In the genomic region with DNA sequence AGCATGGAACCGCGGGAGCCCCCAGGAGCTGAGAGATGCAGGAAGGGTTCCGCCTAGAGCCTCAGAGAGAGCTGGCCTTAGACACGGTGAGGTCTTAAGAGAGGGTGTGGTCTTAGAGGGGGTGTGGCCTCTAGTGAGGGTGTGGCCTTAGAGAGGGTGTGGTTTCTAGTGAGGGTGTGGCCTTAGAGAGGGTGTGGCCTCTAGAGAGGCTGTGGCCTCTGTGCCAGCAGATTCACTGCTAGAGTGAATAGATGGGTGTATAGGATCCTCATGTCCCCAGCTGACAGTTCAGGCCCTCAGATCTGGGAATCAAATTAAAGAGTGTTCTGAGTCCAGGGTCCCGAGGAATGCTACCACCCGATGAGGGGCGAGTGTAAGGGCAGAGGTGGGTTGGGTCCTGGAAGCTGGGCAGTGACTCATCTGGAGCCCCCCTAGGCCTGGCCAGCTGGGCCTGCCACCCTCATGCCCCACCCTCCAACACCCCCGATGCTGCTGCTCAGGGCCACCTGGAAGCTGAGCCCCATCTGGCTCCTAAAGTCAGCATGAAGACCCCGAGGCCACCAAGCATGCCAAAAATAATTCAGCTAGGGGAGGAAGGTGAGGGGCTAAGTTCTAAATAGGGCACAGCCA, we compare ENCODE assay signal across 8 cellular contexts. TPM values are rescaled to one million over a fixed set of nuclear protein-coding genes. Genes with fewer than 3 reads are reported as not detected.
DNase-seq lines count a peak whose midpoint lies in the region; ATAC-seq and TF ChIP-seq lines count a peak whose summit lies in the region.

No MANE protein-coding gene starts in this region.

- H3K4me2 ChIP-seq in PC-3 (ENCODE audit: low read length) = no peak overlapping the region

- CTCF ChIA-PET in PC-3 (lab: Charles Lee) = interaction anchor here (1.0 kb wide), 1 partner anchor 67 kb away, joined by 3 read pairs; no protein-coding TSS in a partner anchor

- H3K9ac ChIP-seq in PC-3 (ENCODE audit: low read length) = no peak overlapping the region

- no peak for TF ChIP-seq POLR2A in gastroesophageal sphincter (IDR thresholded peaks at IDR 0.05)

- intact Hi-C loops in PC-3 (cut with micrococcal nuclease) = no loop called here

- H3K4me1 Mint-ChIP-seq in central memory CD8-positive, alpha-beta T cell = peaks cover 12% of the 10 kb centered on the region
- H3K4me1 Mint-ChIP-seq in progenitor cell of endocrine pancreas (ENCODE audit: low read depth) = no peaks in the 10 kb centered on the region

- no peak overlapping the region for H3K27ac Mint-ChIP-seq in central memory CD8-positive, alpha-beta T cell (ENCODE audit: low read depth)
- no peak overlapping the region for H3K27ac Mint-ChIP-seq in progenitor cell of endocrine pancreas

- H3K9me3 Mint-ChIP-seq in central memory CD8-positive, alpha-beta T cell = no peaks in the 10 kb centered on the region
- H3K9me3 Mint-ChIP-seq in progenitor cell of endocrine pancreas (ENCODE audit: low read depth) = peaks cover 3% of the 10 kb centered on the region

- 62 to 78% methylated on average over 4 to 5 of the region's 9 CpGs for WGBS in gastroesophageal sphincter (ENCODE audit: low coverage in 1 of 2), 2 donors

- no peak for TF ChIP-seq EP300 in gastroesophageal sphincter (IDR thresholded peaks at IDR 0.05)

- H3K27me3 Mint-ChIP-seq in central memory CD8-positive, alpha-beta T cell = peaks cover 60% of the 10 kb centered on the region
- peaks cover 5% of the 10 kb centered on the region for H3K27me3 Mint-ChIP-seq in progenitor cell of endocrine pancreas

- H3F3A ChIP-seq in PC-3 (ENCODE audit: low read length, unreplicated experiment) = no peaks in the 10 kb centered on the region

- H3K4me1 ChIP-seq in PC-3 (ENCODE audit: insufficient read depth, low read length) (peaks cover 21% of the 10 kb centered on the region), gastroesophageal sphincter (peaks cover 0 to 12% (median 0%) of the 10 kb centered on the region in 3 donors)

- H3K4me3 ChIP-seq in PC-3 (ENCODE audit: low read length) (no peak overlapping the region), gastroesophageal sphincter (no peak overlapping the region)

- no peaks in the 10 kb centered on the region for H3K9me2 ChIP-seq in PC-3 (replicated peaks; ENCODE audit: low read length)

- H3K36me3 ChIP-seq in PC-3 (ENCODE audit: low read depth, low read length) (no peaks in the 10 kb centered on the region), gastroesophageal sphincter (no peaks in the 10 kb centered on the region)

- BruUV-seq in PC-3 (replicated peaks; lab: Mats Ljungman, UMichigan) = no TSS peak

- H3K27ac ChIP-seq in PC-3 (ENCODE audit: low read length) = no peak overlapping the region
- no peak overlapping the region for H3K27ac ChIP-seq in gastroesophageal sphincter

- in situ Hi-C loops in GM13976 (cut with MboI; ENCODE audit: low sequenced_read_pairs, unreplicated experiment) = no loop called here

- no peaks in the 10 kb centered on the region for H3K27me3 ChIP-seq in PC-3 (ENCODE audit: low read length)
- peaks cover 54% of the 10 kb centered on the region for H3K27me3 ChIP-seq in gastroesophageal sphincter

- H3K79me2 ChIP-seq in PC-3 (ENCODE audit: low read length) = no peaks in the 10 kb centered on the region

- H3K9me3 ChIP-seq in PC-3 (ENCODE audit: low read length) (no peaks in the 10 kb centered on the region), gastroesophageal sphincter (peaks cover 0 to 6% (median 0%) of the 10 kb centered on the region in 3 donors)

- DNase-seq in A172 (ENCODE audit: low spot score) (peak; percentile 70), GM13976 (ENCODE audit: low spot score) (peak; percentile 67), PC-3 (peak; percentile 71), progenitor cell of endocrine pancreas (ENCODE audit: low spot score, unreplicated experiment) (no peak)
- DNase-seq in central memory CD8-positive, alpha-beta T cell (ENCODE audit: low spot score in 2 of 2) = no peak
- peak; percentile 5 for DNase-seq in stimulated activated CD4-positive, alpha-beta T cell treated with anti-CD3 and anti-CD28 coated beads, Interleukin-2, amount 100 ng/mL, for 4 hours (ENCODE audit: low read depth)

- no peak for TF ChIP-seq CTCF in GM13976 (IDR thresholded peaks at IDR 0.05; ENCODE audit: borderline replicate concordance, control extremely low read depth, extremely low read depth, insufficient read depth, missing control alignments)
- TF ChIP-seq CTCF in PC-3 (conservative IDR thresholded peaks at IDR 0.05; ENCODE audit: low read depth, low read length) = no peak
- TF ChIP-seq CTCF in gastroesophageal sphincter (IDR thresholded peaks at IDR 0.05) = no peak
- no peak for TF ChIP-seq CTCF in progenitor cell of endocrine pancreas (IDR thresholded peaks at IDR 0.05; ENCODE audit: unreplicated experiment)

- peaks cover 4% of the 10 kb centered on the region for H3K36me3 Mint-ChIP-seq in central memory CD8-positive, alpha-beta T cell (ENCODE audit: insufficient read depth)
- H3K36me3 Mint-ChIP-seq in progenitor cell of endocrine pancreas (ENCODE audit: insufficient read depth) = no peaks in the 10 kb centered on the region

- ATAC-seq in PC-3 (peak; percentile 33), gastroesophageal sphincter (no peak), HG03354 (IDR thresholded peaks at IDR 0.05; ENCODE audit: poor library complexity, severe bottlenecking, unreplicated experiment) (no peak)
- peak; percentile 43 for ATAC-seq in central memory CD8-positive, alpha-beta T cell (replicated peaks; ENCODE audit: extremely low read depth, poor library complexity, severe bottlenecking)

- H4K20me1 ChIP-seq in PC-3 (ENCODE audit: low read length) = no peaks in the 10 kb centered on the region

- POLR2A ChIA-PET in PC-3 (lab: Charles Lee; ENCODE audit: unreplicated experiment) = no interaction called here

- no peak overlapping the region for H3K4me3 Mint-ChIP-seq in central memory CD8-positive, alpha-beta T cell
- no peak overlapping the region for H3K4me3 Mint-ChIP-seq in progenitor cell of endocrine pancreas (ENCODE audit: low read depth)

- no peak overlapping the region for H2AFZ ChIP-seq in PC-3 (ENCODE audit: low read length)

RNA-seq across cellular contexts. Expression of a gene that starts 49.5 kb away (rescaled TPM):
- total RNA-seq in A172 (2014; rRNA removed; shearing (Covaris generic)) = 0.67 and 0.90 TPM in 2 replicates
- total RNA-seq in PC-3 (2014; rRNA removed) (5.0 and 5.1 TPM in 2 replicates), gastroesophageal sphincter (10 to 100 TPM in 3 of 4 donors, 1 to 10 TPM in 1; 8.7 to 49.5 (median 28.7) TPM), progenitor cell of endocrine pancreas (4,678 and 5,100 TPM in 2 replicates)

Comparison
In these comparisons a context has a peak if more than half of its experiments do, and no peak if none do; other contexts are left out.
1. DNase-seq: peak in A172 (single experiment), GM13976 (single experiment), PC-3 (single experiment) and stimulated activated CD4-positive, alpha-beta T cell treated with anti-CD3 and anti-CD28 coated beads, Interleukin-2, amount 100 ng/mL, for 4 hours (single experiment); none in central memory CD8-positive, alpha-beta T cell (0 of 2) and progenitor cell of endocrine pancreas (single experiment).
2. ATAC-seq: peak in PC-3 (single experiment) and central memory CD8-positive, alpha-beta T cell (single experiment); none in gastroesophageal sphincter (single experiment) and HG03354 (single experiment).
3. RNA of a gene that starts 49.5 kb away (total RNA-seq): 4,678 to 5,100 TPM in progenitor cell of endocrine pancreas; 8.7 to 49.5 TPM in gastroesophageal sphincter, 5.0 to 5.1 TPM in PC-3 and 0.67 to 0.90 TPM in A172; every median in the first group is over 10 times any median in the second.